ENCODE assay signal across 8 cellular contexts in genomic region chr1:1115136-1115829, GRCh38.
A peak's percentile ranks its signal among the peaks of the same experiment; 100 is the strongest.
DNase-seq lines count a peak whose midpoint lies in the region; ATAC-seq lines count a peak whose summit lies in the region.

No MANE protein-coding gene starts in this region.

- peak overlapping the region; percentile 59 to 60 for H3K9ac ChIP-seq in mucosa of rectum (ENCODE audit: low read depth in 1 of 2, low read length in 2 of 2)

- peaks cover 26% of the 10 kb centered on the region for H3K4me1 Mint-ChIP-seq in stimulated activated naive CD8-positive, alpha-beta T cell treated with anti-CD3 and anti-CD28 coated beads, Interleukin-15, Interleukin-2, amounts not matched to agents 100 ng/mL and 50 ng/mL, for 24 hours (ENCODE audit: low read depth)
- H3K4me1 Mint-ChIP-seq in central memory CD8-positive, alpha-beta T cell: peaks cover 6% of the 10 kb centered on the region

- H3K27me3 Mint-ChIP-seq in stimulated activated naive CD8-positive, alpha-beta T cell treated with anti-CD3 and anti-CD28 coated beads, Interleukin-15, Interleukin-2, amounts not matched to agents 100 ng/mL and 50 ng/mL, for 24 hours: peaks cover 11% of the 10 kb centered on the region
- H3K27me3 Mint-ChIP-seq in central memory CD8-positive, alpha-beta T cell: peaks cover 10% of the 10 kb centered on the region

- peaks cover 0 to 2% of the 10 kb centered on the region in 2 donors for H3K36me3 ChIP-seq in mucosa of rectum (ENCODE audit: control insufficient read depth in 2 of 2, insufficient read depth in 2 of 2, low read length in 2 of 2)

- H3K36me3 Mint-ChIP-seq in stimulated activated naive CD8-positive, alpha-beta T cell treated with anti-CD3 and anti-CD28 coated beads, Interleukin-15, Interleukin-2, amounts not matched to agents 100 ng/mL and 50 ng/mL, for 24 hours (ENCODE audit: low read depth): peaks cover 25% of the 10 kb centered on the region
- peaks cover 10% of the 10 kb centered on the region for H3K36me3 Mint-ChIP-seq in central memory CD8-positive, alpha-beta T cell (ENCODE audit: insufficient read depth)

- H3K27me3 ChIP-seq in mucosa of rectum (ENCODE audit: control insufficient read depth in 2 of 2, insufficient read depth in 2 of 2, low read length in 2 of 2): peaks cover 0 to 7% of the 10 kb centered on the region in 2 donors

- peaks cover 8 to 13% of the 10 kb centered on the region in 2 donors for H3K4me1 ChIP-seq in mucosa of rectum (ENCODE audit: control insufficient read depth in 2 of 2, insufficient read depth in 2 of 2, low read length in 2 of 2)

- peaks cover 4% of the 10 kb centered on the region for H3K9me3 Mint-ChIP-seq in stimulated activated naive CD8-positive, alpha-beta T cell treated with anti-CD3 and anti-CD28 coated beads, Interleukin-15, Interleukin-2, amounts not matched to agents 100 ng/mL and 50 ng/mL, for 24 hours
- H3K9me3 Mint-ChIP-seq in central memory CD8-positive, alpha-beta T cell: no peaks in the 10 kb centered on the region

- H3K27ac Mint-ChIP-seq in stimulated activated naive CD8-positive, alpha-beta T cell treated with anti-CD3 and anti-CD28 coated beads, Interleukin-15, Interleukin-2, amounts not matched to agents 100 ng/mL and 50 ng/mL, for 24 hours: peak overlapping the region; percentile 85
- H3K27ac Mint-ChIP-seq in central memory CD8-positive, alpha-beta T cell (ENCODE audit: low read depth): peak overlapping the region; percentile 71

- peak overlapping the region; percentile 86 for H3K4me3 Mint-ChIP-seq in stimulated activated naive CD8-positive, alpha-beta T cell treated with anti-CD3 and anti-CD28 coated beads, Interleukin-15, Interleukin-2, amounts not matched to agents 100 ng/mL and 50 ng/mL, for 24 hours
- peak overlapping the region; percentile 86 for H3K4me3 Mint-ChIP-seq in central memory CD8-positive, alpha-beta T cell

- H3K9me3 ChIP-seq in mucosa of rectum (ENCODE audit: control insufficient read depth in 2 of 2, low read length in 2 of 2): no peaks in the 10 kb centered on the region

- peak overlapping the region; percentile 52 to 61 for H3K27ac ChIP-seq in mucosa of rectum (ENCODE audit: low read depth in 2 of 2, low read length in 2 of 2)

- no peak for ATAC-seq in stimulated activated naive CD8-positive, alpha-beta T cell treated with anti-CD3 and anti-CD28 coated beads, Interleukin-15, Interleukin-2, amounts not matched to agents 100 U/mL and 50 U/mL, for 24 hours
- no peak for ATAC-seq in central memory CD8-positive, alpha-beta T cell (replicated peaks; ENCODE audit: extremely low read depth, poor library complexity, severe bottlenecking)
- ATAC-seq in GM21423 (IDR thresholded peaks at IDR 0.05; ENCODE audit: unreplicated experiment) (no peak), GM21786 (IDR thresholded peaks at IDR 0.05; ENCODE audit: unreplicated experiment) (no peak)

- no peak for DNase-seq in stimulated activated naive CD8-positive, alpha-beta T cell treated with anti-CD3 and anti-CD28 coated beads, Interleukin-15, Interleukin-2, amounts not matched to agents 100 U/mL and 50 U/mL, for 24 hours
- DNase-seq in central memory CD8-positive, alpha-beta T cell (ENCODE audit: low spot score in 2 of 2): no peak
- no peak for DNase-seq in activated CD4-positive, CD25-positive, alpha-beta regulatory T cell (lab: John Stamatoyannopoulos, UW)
- no peak for DNase-seq in NCI-H510A (lab: John Stamatoyannopoulos, UW)

- H3K4me3 ChIP-seq in mucosa of rectum (ENCODE audit: low read length in 2 of 2): peak overlapping the region; percentile 59 to 72
